Comparison of ENCODE assay signal across 13 cellular contexts in the genomic region with DNA sequence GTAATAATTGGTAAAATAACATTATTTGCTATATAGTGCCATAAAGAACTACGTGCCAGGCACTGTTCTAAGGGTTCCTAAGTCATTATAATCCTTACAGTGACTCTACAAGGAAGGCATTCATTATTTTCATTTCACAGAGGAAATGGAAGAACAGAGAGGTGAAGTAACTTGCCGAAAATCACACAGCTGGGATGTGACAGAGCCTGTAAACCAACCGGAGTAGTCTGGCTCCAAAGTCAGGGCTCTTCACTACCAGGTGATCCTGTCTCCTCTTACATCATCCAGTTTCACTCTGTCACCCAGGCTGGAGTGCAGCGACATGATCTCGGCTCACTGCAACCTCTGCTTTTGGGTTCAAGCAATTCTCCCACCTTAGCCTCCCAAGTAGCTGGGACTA. TPM values are rescaled to one million over a fixed set of nuclear protein-coding genes. Genes with fewer than 3 reads are reported as not detected.
DNase-seq lines count a peak whose midpoint lies in the region; ATAC-seq and TF ChIP-seq lines count a peak whose summit lies in the region.
"Had no signal": no experiment of that assay in that cellular context is flagged by ENCODE, and none has a peak within 500 bp of the region (broad histone marks: within the 10 kb centered on the region; RNA-seq: fewer than 3 reads in every experiment).

No MANE protein-coding gene starts in this region.

- H3K79me2 ChIP-seq in GM23338 (replicated peaks; ENCODE audit: insufficient read depth) = no peaks in the 10 kb centered on the region

- H3K27me3 ChIP-seq in GM23338 (ENCODE audit: insufficient read depth) (no peaks in the 10 kb centered on the region), sigmoid colon (no peaks in the 10 kb centered on the region), gastroesophageal sphincter (no peaks in the 10 kb centered on the region)

- no peak for TF ChIP-seq CTCF in GM23338 (conservative IDR thresholded peaks at IDR 0.05; ENCODE audit: low read depth in 2 of 2)
- TF ChIP-seq CTCF in HEK293 (tag by site-specific recombination; IDR thresholded peaks at IDR 0.05) = no peak
- no peak for TF ChIP-seq CTCF in epithelial cell of esophagus (IDR thresholded peaks at IDR 0.05; ENCODE audit: insufficient read depth, low read depth, low read length, missing control alignments)
- no peak for TF ChIP-seq CTCF in sigmoid colon (IDR thresholded peaks at IDR 0.05)
- no peak for TF ChIP-seq CTCF in gastroesophageal sphincter (IDR thresholded peaks at IDR 0.05)
- TF ChIP-seq CTCF in omental fat pad (IDR thresholded peaks at IDR 0.05) = no peak

- CTCF ChIA-PET in HEK293 (lab: Yijun Ruan, JAX) = interaction anchor here (0.7 to 5.4 kb wide), 2 partner anchors 22 to 709 kb away, joined by 3 to 46 read pairs; no protein-coding TSS in a partner anchor

- no peak overlapping the region for H3K4me2 ChIP-seq in GM23338
- H3K4me2 ChIP-seq: A549 had no signal

- H3K27me3 Mint-ChIP-seq in GM23338 (ENCODE audit: insufficient read depth, low read depth, poor library complexity) = peaks cover 5% of the 10 kb centered on the region

- ATAC-seq in GM23338 (no peak), gastroesophageal sphincter (no peak), omental fat pad (ENCODE audit: low FRiP score) (no peak)
- ATAC-seq: A549; CD8-positive, alpha-beta T cell had no signal

- H3K4me3 ChIP-seq in GM23338 (no peak overlapping the region), HEK293 (ENCODE audit: low read depth, low read length) (no peak overlapping the region), epithelial cell of esophagus (ENCODE audit: low read length) (no peak overlapping the region), sigmoid colon (no peak overlapping the region), gastroesophageal sphincter (no peak overlapping the region)
- H3K4me3 ChIP-seq: A549 had no signal

- H3K9me2 ChIP-seq in GM23338 (ENCODE audit: insufficient read depth) = no peaks in the 10 kb centered on the region

- intact Hi-C loops in sigmoid colon (cut with DNase I) = no loop called here

- no peaks in the 10 kb centered on the region for H3F3A ChIP-seq in GM23338 (replicated peaks; ENCODE audit: low read depth)

- H2AFZ ChIP-seq in GM23338 = 0 out of 2 replicates have a peak overlapping the region, but pooled peaks have one; percentile 29

- H3K36me3 Mint-ChIP-seq in GM23338 (ENCODE audit: low read depth) = no peaks in the 10 kb centered on the region
- H3K36me3 Mint-ChIP-seq: CD14-positive monocyte; CD8-positive, alpha-beta T cell; IgD-negative memory B cell had no signal

- H3K27ac ChIP-seq in GM23338 (ENCODE audit: low read depth) = no peak overlapping the region
- no peak overlapping the region for H3K27ac ChIP-seq in HEK293 (ENCODE audit: extremely low read depth, low read depth, low read length)
- H3K27ac ChIP-seq in sigmoid colon = no peak overlapping the region
- H3K27ac ChIP-seq in gastroesophageal sphincter = no peak overlapping the region
- H3K27ac ChIP-seq: A549 had no signal

- H3K9me3 Mint-ChIP-seq in GM23338 = no peaks in the 10 kb centered on the region
- H3K9me3 Mint-ChIP-seq: CD8-positive, alpha-beta T cell; IgD-negative memory B cell had no signal

- H3K9me3 ChIP-seq in HEK293 (ENCODE audit: control insufficient read depth, insufficient read depth, low read depth, low read length) (no peaks in the 10 kb centered on the region), sigmoid colon (no peaks in the 10 kb centered on the region), gastroesophageal sphincter (no peaks in the 10 kb centered on the region)
- H3K9me3 ChIP-seq: A549 had no signal

- no peak overlapping the region for H3K27ac Mint-ChIP-seq in GM23338
- H3K27ac Mint-ChIP-seq: CD14-positive monocyte; CD8-positive, alpha-beta T cell had no signal

- no peak for TF ChIP-seq EP300 in sigmoid colon (IDR thresholded peaks at IDR 0.05)
- no peak for TF ChIP-seq EP300 in gastroesophageal sphincter (IDR thresholded peaks at IDR 0.05)

- 93 to 95% methylated on average over 5 of the region's 5 CpGs for WGBS in sigmoid colon, 2 donors
- WGBS in gastroesophageal sphincter (ENCODE audit: low coverage in 1 of 2), 2 donors = 86 to 100% methylated on average over 2 to 5 of the region's 5 CpGs

- no peak overlapping the region for H3K4me3 Mint-ChIP-seq in GM23338
- H3K4me3 Mint-ChIP-seq: CD14-positive monocyte; CD8-positive, alpha-beta T cell; IgD-negative memory B cell had no signal

- H3K4me1 Mint-ChIP-seq in GM23338 = peaks cover 3% of the 10 kb centered on the region; the same call in 2 of the 3 replicates
- H3K4me1 Mint-ChIP-seq: CD14-positive monocyte had no signal

- H4K20me1 ChIP-seq in GM23338 (replicated peaks; ENCODE audit: insufficient read depth) = no peaks in the 10 kb centered on the region

- no peaks in the 10 kb centered on the region for H3K36me3 ChIP-seq in GM23338 (ENCODE audit: insufficient read depth)
- no peaks in the 10 kb centered on the region for H3K36me3 ChIP-seq in HEK293 (ENCODE audit: control insufficient read depth in 2 of 2, insufficient read depth in 1 of 2, low read length in 2 of 2)
- no peaks in the 10 kb centered on the region for H3K36me3 ChIP-seq in sigmoid colon
- H3K36me3 ChIP-seq in gastroesophageal sphincter = no peaks in the 10 kb centered on the region

- DNase-seq in GM23338 (ENCODE audit: low spot score) = no peak
- DNase-seq in epithelial cell of esophagus (ENCODE audit: low read depth) = peak; percentile 53
- DNase-seq in sigmoid colon = peak; percentile 11
- no peak for DNase-seq in omental fat pad (ENCODE audit: low spot score)
- DNase-seq: CD8-positive, alpha-beta T cell; COR-L47; GF-D8; H7 had no signal

- POLR2A ChIA-PET in HEK293 (lab: Yijun Ruan, JAX) = no interaction called here

- no peaks in the 10 kb centered on the region; the same call in 1 of the 2 replicates for H3K4me1 ChIP-seq in GM23338 (ENCODE audit: insufficient read depth)
- H3K4me1 ChIP-seq in HEK293 (ENCODE audit: control insufficient read depth, insufficient read depth, low read length) = no peaks in the 10 kb centered on the region
- H3K4me1 ChIP-seq in sigmoid colon = no peaks in the 10 kb centered on the region
- H3K4me1 ChIP-seq in gastroesophageal sphincter = no peaks in the 10 kb centered on the region
- H3K4me1 ChIP-seq: A549 had no signal

- TF ChIP-seq POLR2A in sigmoid colon (IDR thresholded peaks at IDR 0.05) (no peak), gastroesophageal sphincter (IDR thresholded peaks at IDR 0.05) (no peak)

TF ChIP-seq in GM23338, 12 proteins besides CTCF, POLR2A, EP300 and RAD21 (continues in another document):
- TF ChIP-seq CREB1 (CRISPR knock-in tag; IDR thresholded peaks at IDR 0.05; ENCODE audit: low read depth) = no peak
- TF ChIP-seq ZNF331 (CRISPR knock-in tag; IDR thresholded peaks at IDR 0.05; ENCODE audit: low read depth) = no peak
- TF ChIP-seq JUNB (IDR thresholded peaks at IDR 0.05; ENCODE audit: unreplicated experiment) = no peak
- TF ChIP-seq STAT1 (IDR thresholded peaks at IDR 0.05; ENCODE audit: unreplicated experiment) = no peak
- no peak for TF ChIP-seq ZNF114 (CRISPR knock-in tag; IDR thresholded peaks at IDR 0.05)

TF ChIP-seq in HEK293, 187 proteins besides CTCF, POLR2A, EP300 and RAD21:
- 0 out of 2 replicates have a peak, but pooled peaks have one; percentile 47 for TF ChIP-seq ZBTB17 (tag by site-specific recombination; IDR thresholded peaks at IDR 0.05)
- TF ChIP-seq SCRT2 (tag by site-specific recombination; IDR thresholded peaks at IDR 0.05) = no peak
- TF ChIP-seq ZNF768 (tag by site-specific recombination; IDR thresholded peaks at IDR 0.05) = peak; percentile 73; the same call in 1 of the 2 replicates
TF ChIP-seq in HEK293: peak in this region for 2.

RNA-seq across cellular contexts. Expression of gene RBFOX2, which starts 59.2 kb away (rescaled TPM):
- 130 and 131 TPM in 2 replicates for total RNA-seq in GM23338 (2014; rRNA removed; shearing (Covaris generic))
- 84.8 and 88.8 TPM in 2 replicates for polyA plus RNA-seq in GM23338 (2016; fragmentation: Nextera tagmentation; extraction: Ambion mirVana)
- 100 to 1,000 TPM; 138 to 164 (median 148) TPM for total RNA-seq in sigmoid colon
- 10 to 100 TPM; 11.6 to 32.4 (median 15.6) TPM for polyA plus RNA-seq in sigmoid colon
- 100 to 1,000 TPM; 120 to 197 (median 169) TPM for total RNA-seq in gastroesophageal sphincter
- 10 to 100 TPM; 41.2 to 80.7 (median 60.1) TPM for total RNA-seq in omental fat pad
- polyA plus RNA-seq: CD14-positive monocyte, IgD-negative memory B cell had no signal

Comparison
In these comparisons a context has a peak if more than half of its experiments do, and no peak if none do; other contexts are left out.
1. DNase-seq: peak in epithelial cell of esophagus (single experiment) and sigmoid colon (single experiment); none in GM23338 (single experiment) and omental fat pad (single experiment).